In the genomic region with DNA sequence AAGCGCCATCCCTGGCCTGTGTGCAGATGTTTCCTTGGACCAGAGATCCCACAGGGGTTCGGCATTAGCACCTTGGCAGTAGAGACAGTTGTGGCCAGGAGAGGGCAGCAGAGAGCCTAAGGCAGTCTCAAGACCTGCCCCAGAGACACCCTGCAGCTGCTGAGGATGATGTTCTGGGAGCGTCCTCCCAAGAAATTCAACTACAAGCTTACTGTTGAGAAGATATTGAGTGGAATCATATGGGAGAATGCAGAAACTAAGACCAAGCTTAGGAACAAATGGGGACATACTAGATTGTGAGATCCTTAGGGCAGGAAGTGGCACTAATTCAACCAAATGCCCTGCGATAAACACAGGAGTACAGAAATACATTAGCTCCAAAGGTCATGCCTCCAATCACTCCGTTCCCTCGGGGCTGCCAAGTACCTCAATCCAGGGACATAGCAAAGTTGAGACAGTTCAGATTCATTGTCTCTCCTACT, we compare ENCODE assay signal across 8 cellular contexts.
A peak's percentile ranks its signal among the peaks of the same experiment; 100 is the strongest.
DNase-seq lines count a peak whose midpoint lies in the region; ATAC-seq and TF ChIP-seq lines count a peak whose summit lies in the region.

No MANE protein-coding gene starts in this region.

- in situ Hi-C loops in astrocyte of the cerebellum (cut with HindIII; ENCODE audit: low sequenced_read_pairs), result no loop called here

- peak; percentile 97 for ATAC-seq in HG02763 (IDR thresholded peaks at IDR 0.05; ENCODE audit: unreplicated experiment)

- TF ChIP-seq CTCF in astrocyte of the cerebellum (IDR thresholded peaks at IDR 0.05; ENCODE audit: low read depth, low read length, missing control alignments), result peak; percentile 91

- H3K4me3 ChIP-seq in astrocyte of the cerebellum (ENCODE audit: low read depth, low read length), result no peak overlapping the region

- DNase-seq in NCI-H1417 (lab: John Stamatoyannopoulos, UW), result peak; percentile 2 to 51 (median 14)
- no peak for DNase-seq in NCI-H1417 treated with DMSO at 0.1 percent for 48 hours (lab: John Stamatoyannopoulos, UW)
- DNase-seq in NCI-H146 treated with DMSO at 0.1 percent for 48 hours (lab: John Stamatoyannopoulos, UW; ENCODE audit: unreplicated experiment), result peak; percentile 39
- DNase-seq in T1000 (lab: John Stamatoyannopoulos, UW), result peak; percentile 54
- peak; percentile 28 for DNase-seq in astrocyte of the cerebellum (ENCODE audit: low read depth)
- peak in 50 of 51 donors; percentile 5 to 93 (median 57) for DNase-seq in hypothalamus (lab: John Stamatoyannopoulos, UW)
- peak; percentile 47 for DNase-seq in smooth muscle cell of the brain vasculature (ENCODE audit: low read depth, low spot score)
